In genomic region chr6:29633532-29633901, GRCh38 we compare ENCODE assay signal across 7 cellular contexts. TPM values are rescaled to one million over a fixed set of nuclear protein-coding genes. Genes with fewer than 3 reads are reported as not detected.
A peak's percentile ranks its signal among the peaks of the same experiment; 100 is the strongest.
DNase-seq lines count a peak whose midpoint lies in the region; FAIRE-seq and TF ChIP-seq lines count a peak whose summit lies in the region.

No MANE protein-coding gene starts in this region.

- no peak overlapping the region for H3T11ph ChIP-seq in H9 (ENCODE audit: low read length)

- peaks cover 4% of the 10 kb centered on the region; the same call in 1 of the 2 replicates for H3K4me1 ChIP-seq in H9 (ENCODE audit: insufficient read depth, low read length)
- no peaks in the 10 kb centered on the region for H3K4me1 ChIP-seq in SJCRH30
- H3K4me1 ChIP-seq in fibroblast of lung (ENCODE audit: control insufficient read depth, extremely low read depth, insufficient read depth, low read length), result peaks cover 8% of the 10 kb centered on the region
- H3K4me1 ChIP-seq in neutrophil (ENCODE audit: control insufficient read depth in 1 of 2, insufficient read depth in 1 of 2, low read depth in 1 of 2, low read length in 1 of 2), result peaks cover 23 to 33% of the 10 kb centered on the region in 2 experiments

- no peak overlapping the region for H2BK20ac ChIP-seq in H9 (ENCODE audit: low read depth, low read length, poor library complexity, severe bottlenecking)

- FAIRE-seq in HTR-8/SVneo (lab: Jason Lieb, UNC), result no peak

- H3K79me2 ChIP-seq in H9 (ENCODE audit: insufficient read depth, low read length) (no peaks in the 10 kb centered on the region; the same call in 1 of the 2 replicates), fibroblast of lung (ENCODE audit: control insufficient read depth, insufficient read depth, low read length) (no peaks in the 10 kb centered on the region)

- H3K4me3 ChIP-seq in SJCRH30, result peak overlapping the region; percentile 78
- peak overlapping the region; percentile 63 to 72 (median 66) for H3K4me3 ChIP-seq in fibroblast of lung (replicated peaks in 1 of 4; ENCODE audit: control extremely low read depth in 1 of 4, insufficient read depth in 1 of 4, low read depth in 3 of 4, low read length in 4 of 4)
- peak overlapping the region; percentile 57 to 91 for H3K4me3 ChIP-seq in neutrophil (ENCODE audit: low read depth in 1 of 2, low read length in 1 of 2)

- peaks cover 32% of the 10 kb centered on the region for H3K23me2 ChIP-seq in H9 (ENCODE audit: insufficient read length, low read depth, low read length, poor library complexity, severe bottlenecking)

- H2AK5ac ChIP-seq in H9 (ENCODE audit: insufficient read length, low read length), result no peak overlapping the region

- H3K27me3 ChIP-seq in H9 (ENCODE audit: insufficient read depth, low read length), result no peaks in the 10 kb centered on the region
- no peaks in the 10 kb centered on the region for H3K27me3 ChIP-seq in SJCRH30
- no peaks in the 10 kb centered on the region for H3K27me3 ChIP-seq in fibroblast of lung (ENCODE audit: control insufficient read depth, insufficient read depth, low read length)
- peaks cover 75% of the 10 kb centered on the region for H3K27me3 ChIP-seq in neutrophil

- H3K27ac ChIP-seq in H9 (ENCODE audit: insufficient read length, low read depth, low read length) (no peak overlapping the region), SJCRH30 (no peak overlapping the region), fibroblast of lung (ENCODE audit: insufficient read depth, low read length) (no peak overlapping the region), neutrophil (no peak overlapping the region)

- H3K9me3 Mint-ChIP-seq in H9, result peaks cover 0 to 5% of the 10 kb centered on the region in 2 experiments; a peak in 2 of 5 replicates

- no peak for DNase-seq in H9
- DNase-seq in SJCRH30, result no peak
- no peak for DNase-seq in fibroblast of lung (ENCODE audit: low read depth in 2 of 2)
- no peak for DNase-seq in stimulated activated CD8-positive, alpha-beta memory T cell treated with anti-CD3 and anti-CD28 coated beads, Interleukin-4, amount 100 ng/mL, for 48 hours
- no peak for DNase-seq in NCI-H128 (lab: John Stamatoyannopoulos, UW; ENCODE audit: unreplicated experiment)
- no peak for DNase-seq in HTR-8/SVneo (ENCODE audit: insufficient read length, low spot score)

- no peaks in the 10 kb centered on the region for H3K79me1 ChIP-seq in H9 (ENCODE audit: insufficient read depth, low read depth, low read length, poor library complexity, severe bottlenecking)

- no peak overlapping the region for H3K56ac ChIP-seq in H9 (ENCODE audit: insufficient read length, low read depth, low read length)

- H2AFZ ChIP-seq in H9 (ENCODE audit: low read length) (no peak overlapping the region), fibroblast of lung (ENCODE audit: low read length) (peak overlapping the region; percentile 87)

- no peak overlapping the region for H4K5ac ChIP-seq in H9 (ENCODE audit: insufficient read length, low read depth, low read length)

- H3K36me3 ChIP-seq in SJCRH30 (no peaks in the 10 kb centered on the region), fibroblast of lung (ENCODE audit: control insufficient read depth, insufficient read depth, low read length) (no peaks in the 10 kb centered on the region), neutrophil (no peaks in the 10 kb centered on the region)

- no peak for TF ChIP-seq CTCF in H9 (conservative IDR thresholded peaks at IDR 0.05)
- no peak for TF ChIP-seq CTCF in fibroblast of lung (conservative IDR thresholded peaks at IDR 0.05 in 1 of 2, IDR thresholded peaks at IDR 0.05 in 1 of 2; ENCODE audit: low read depth in 1 of 2, low read length in 2 of 2)
- TF ChIP-seq CTCF in neutrophil (IDR thresholded peaks at IDR 0.05), result no peak

- H3K18ac ChIP-seq in H9 (ENCODE audit: insufficient read length, low read depth, low read length), result no peak overlapping the region

- H3K9me3 ChIP-seq in H9 (ENCODE audit: control insufficient read depth, low read depth, low read length) (no peaks in the 10 kb centered on the region), SJCRH30 (replicated peaks) (no peaks in the 10 kb centered on the region), fibroblast of lung (ENCODE audit: control insufficient read depth, insufficient read depth, low read depth, low read length) (no peaks in the 10 kb centered on the region), neutrophil (no peaks in the 10 kb centered on the region)

- H3K4ac ChIP-seq in H9 (ENCODE audit: low read depth, low read length), result no peak overlapping the region

- no peak overlapping the region for H2BK12ac ChIP-seq in H9 (ENCODE audit: insufficient read length, low read depth, low read length)

- H3K14ac ChIP-seq in H9 (ENCODE audit: insufficient read depth, low read length), result no peak overlapping the region

- H2BK15ac ChIP-seq in H9 (ENCODE audit: low read depth, low read length), result no peak overlapping the region

- peaks cover 55 to 63% of the 10 kb centered on the region in 2 experiments for H3K4me1 Mint-ChIP-seq in H9

- H3K4me2 ChIP-seq in H9 (ENCODE audit: insufficient read depth, insufficient read length, low read length) (peak overlapping the region; percentile 71), fibroblast of lung (ENCODE audit: extremely low read depth, insufficient read depth, low read length) (peak overlapping the region; percentile 92)

- H3K9ac ChIP-seq in H9 (ENCODE audit: extremely low read depth, insufficient read length, low read length) (peak overlapping the region; percentile 13), fibroblast of lung (ENCODE audit: insufficient read depth, low read length) (no peak overlapping the region)

- no peak overlapping the region for H2BK5ac ChIP-seq in H9 (ENCODE audit: insufficient read length, low read length)

- H3K36me3 Mint-ChIP-seq in H9 (ENCODE audit: insufficient read depth in 1 of 3, low read depth in 3 of 3), result peaks cover 0 to 17% (median 9%) of the 10 kb centered on the region in 3 experiments; a peak in 5 of 7 replicates

- no peak overlapping the region for H4K91ac ChIP-seq in H9 (ENCODE audit: insufficient read length, low read depth, low read length)

- no peak overlapping the region for H2BK120ac ChIP-seq in H9 (ENCODE audit: low read depth, low read length, poor library complexity, severe bottlenecking)

- WGBS in H9 (ENCODE audit: extremely low coverage, insufficient read length, low lambda C conversion rate), result no CpG with 5 or more reads among the region's 9 CpGs

- no peaks in the 10 kb centered on the region; the same call in none of the 2 replicates for H3K27me3 Mint-ChIP-seq in H9 (ENCODE audit: low read depth)

- H3K27ac Mint-ChIP-seq in H9, result peak overlapping the region; percentile 51 to 96 (median 62)

- no peak overlapping the region for H3K23ac ChIP-seq in H9 (ENCODE audit: insufficient read length, low read depth, low read length)

- peak overlapping the region; percentile 88 to 89 for H3K4me3 Mint-ChIP-seq in H9

- H4K20me1 ChIP-seq in H9 (ENCODE audit: control insufficient read depth, insufficient read depth, insufficient read length) (no peaks in the 10 kb centered on the region), fibroblast of lung (ENCODE audit: control insufficient read depth, extremely low read depth, insufficient read depth, low read length) (no peaks in the 10 kb centered on the region)

- no peak overlapping the region for H4K8ac ChIP-seq in H9 (replicated peaks; ENCODE audit: insufficient read length, low read depth, low read length)

RNA-seq across cellular contexts. Expression of gene GABBR1, which starts 0.5 kb away (rescaled TPM):
- 132 and 146 TPM in 2 replicates for total RNA-seq in H9 (2021)
- 5.5 and 12.1 TPM in 2 replicates for total RNA-seq in SJCRH30 (2014; rRNA removed; shearing (Covaris generic))
- 10.5 and 13.4 TPM in 2 replicates for total RNA-seq in fibroblast of lung
- 8.7 and 10.9 TPM in 2 replicates for polyA plus RNA-seq in fibroblast of lung
- 7.3 and 9.1 TPM in 2 replicates for polyA plus RNA-seq in fibroblast of lung (2012)
- 9.1 and 25.4 TPM in 2 replicates for polyA minus RNA-seq in fibroblast of lung (ENCODE audit: low replicate concordance)

RNA-seq across cellular contexts. Expression of gene MOG, which starts 23.4 kb away (rescaled TPM):
- total RNA-seq in H9 (2021), result 0.55 and 0.83 TPM in 2 replicates
- not detected in 2 replicates for total RNA-seq in SJCRH30 (2014; rRNA removed; shearing (Covaris generic))
- not detected in 2 replicates for total RNA-seq in fibroblast of lung
- polyA plus RNA-seq in fibroblast of lung, result not detected in 2 replicates
- not detected in 2 replicates for polyA plus RNA-seq in fibroblast of lung (2012)
- polyA minus RNA-seq in fibroblast of lung (ENCODE audit: low replicate concordance), result not detected in 2 replicates

RNA-seq across cellular contexts. Expression of gene ZFP57, which starts 47.4 kb away (rescaled TPM):
- total RNA-seq in H9 (2021) (1.4 and 1.7 TPM in 2 replicates), fibroblast of lung (not detected in 2 replicates)
- total RNA-seq in SJCRH30 (2014; rRNA removed; shearing (Covaris generic)), result 0.08 TPM in 1 of 2 replicates, not detected in the other
- polyA plus RNA-seq in fibroblast of lung, result not detected in 2 replicates
- polyA plus RNA-seq in fibroblast of lung (2012), result not detected in 2 replicates
- polyA minus RNA-seq in fibroblast of lung (ENCODE audit: low replicate concordance), result not detected in 2 replicates

RNA-seq across cellular contexts. Expression of gene OR2H2, which starts 48.6 kb away (rescaled TPM):
- total RNA-seq in H9 (2021) (not detected in 2 replicates), fibroblast of lung (not detected in 2 replicates)
- total RNA-seq in SJCRH30 (2014; rRNA removed; shearing (Covaris generic)), result not detected in 2 replicates
- polyA plus RNA-seq in fibroblast of lung, result not detected in 2 replicates
- not detected in 2 replicates for polyA plus RNA-seq in fibroblast of lung (2012)
- not detected in 2 replicates for polyA minus RNA-seq in fibroblast of lung (ENCODE audit: low replicate concordance)
